In the genomic region with DNA sequence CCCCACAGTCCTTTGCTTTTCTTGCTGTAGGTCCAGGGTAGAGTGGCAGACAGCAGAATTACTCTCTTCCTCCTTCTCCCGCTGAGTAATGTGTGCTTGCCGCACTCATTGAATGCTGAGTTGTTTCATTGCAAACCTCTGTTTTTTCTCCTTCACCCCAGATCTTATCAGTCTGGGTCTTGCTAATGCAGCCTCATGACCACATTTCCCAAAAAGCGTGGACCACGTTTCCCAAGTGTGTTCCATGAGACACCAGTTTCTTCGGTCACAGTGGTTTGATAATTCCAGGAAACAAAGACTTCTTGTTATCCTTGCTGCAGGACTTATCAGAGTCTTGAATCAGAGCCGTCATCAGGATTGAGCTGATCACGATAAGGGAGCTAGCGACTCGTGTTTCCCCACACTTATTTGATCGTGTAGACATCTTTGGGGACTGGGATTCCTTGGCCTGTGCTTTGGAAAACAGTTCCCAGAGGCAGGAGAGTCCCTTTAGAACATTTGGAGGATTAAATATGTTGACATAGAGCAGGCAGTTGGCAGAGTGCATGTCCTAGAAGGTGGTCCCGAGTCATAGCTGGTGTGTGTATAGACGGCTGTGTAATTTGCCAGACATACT, we compare ENCODE assay signal across 9 cellular contexts. TPM values are rescaled to one million over a fixed set of nuclear protein-coding genes. Genes with fewer than 3 reads are reported as not detected.
DNase-seq lines count a peak whose midpoint lies in the region; ATAC-seq, FAIRE-seq and TF ChIP-seq lines count a peak whose summit lies in the region.
"Had no signal": no experiment of that assay in that cellular context is flagged by ENCODE, and none has a peak within 500 bp of the region (broad histone marks: within the 10 kb centered on the region; RNA-seq: fewer than 3 reads in every experiment).

No MANE protein-coding gene starts in this region.

- no peaks in the 10 kb centered on the region for H3K9me3 ChIP-seq in astrocyte (ENCODE audit: insufficient read depth, low read depth, low read length)
- H3K9me3 ChIP-seq: Peyer's patch had no signal

- no peak for TF ChIP-seq CTCF in astrocyte (IDR thresholded peaks at IDR 0.05; ENCODE audit: insufficient read depth, low read depth, low read length)
- TF ChIP-seq CTCF in nephron progenitor cell (IDR thresholded peaks at IDR 0.05) = no peak

- H3K4me1 Mint-ChIP-seq in astrocyte (ENCODE audit: low read depth, unreplicated experiment) (peaks cover 25% of the 10 kb centered on the region), nephron progenitor cell (peaks cover 51% of the 10 kb centered on the region)

- peak; percentile 55 for DNase-seq in KBM-7
- peak; percentile 92 for DNase-seq in astrocyte (ENCODE audit: low read depth)
- DNase-seq in nephron progenitor cell = no peak
- no peak for DNase-seq in stimulated activated CD4-positive, alpha-beta T cell treated with anti-CD3 and anti-CD28 coated beads, Interleukin-2, amount 100 ng/mL, for 48 hours
- DNase-seq in NCI-H2107 treated with DMSO at 0.1 percent for 48 hours (lab: John Stamatoyannopoulos, UW; ENCODE audit: unreplicated experiment) = no peak
- DNase-seq: activated T-cell treated with anti-CD3 and anti-CD28 coated beads for 4 hours, NCI-H1417, Peyer's patch had no signal

- peaks cover 79% of the 10 kb centered on the region for H4K20me1 ChIP-seq in astrocyte (ENCODE audit: insufficient read depth, low read length)

- in situ Hi-C loops in KBM-7 (cut with MboI; ENCODE audit: low pct_unique_long_range_greater_than_20kb, low sequenced_read_pairs) = no loop called here

- H3K27ac ChIP-seq in astrocyte (ENCODE audit: low read depth, low read length) = no peak overlapping the region

- peaks cover 86% of the 10 kb centered on the region for H3K79me2 ChIP-seq in astrocyte (ENCODE audit: insufficient read depth, low read length)

- ATAC-seq in HG03439 (IDR thresholded peaks at IDR 0.05; ENCODE audit: unreplicated experiment) = no peak

- peaks cover 13% of the 10 kb centered on the region for H3K36me3 ChIP-seq in astrocyte (ENCODE audit: insufficient read depth, low read length)

- H3K27me3 Mint-ChIP-seq in astrocyte (ENCODE audit: low read depth, unreplicated experiment) = no peaks in the 10 kb centered on the region
- H3K27me3 Mint-ChIP-seq in nephron progenitor cell (ENCODE audit: low read depth, poor library complexity) = peaks cover 4% of the 10 kb centered on the region

- H3K9me3 Mint-ChIP-seq in astrocyte (ENCODE audit: unreplicated experiment) = no peaks in the 10 kb centered on the region
- no peaks in the 10 kb centered on the region for H3K9me3 Mint-ChIP-seq in nephron progenitor cell

- no peak overlapping the region for H2AFZ ChIP-seq in astrocyte (ENCODE audit: low read depth, low read length)

- H3K4me2 ChIP-seq in astrocyte (ENCODE audit: low read length) = peak overlapping the region; percentile 35

- H3K4me3 ChIP-seq in astrocyte (ENCODE audit: insufficient read depth, low read depth, low read length) = no peak overlapping the region
- H3K4me3 ChIP-seq: Peyer's patch had no signal

- H3K4me3 Mint-ChIP-seq in astrocyte (ENCODE audit: unreplicated experiment) (no peak overlapping the region), nephron progenitor cell (no peak overlapping the region)

- H3K9ac ChIP-seq in astrocyte (ENCODE audit: low read length) = no peak overlapping the region

- no peak overlapping the region for H3K27ac Mint-ChIP-seq in astrocyte (ENCODE audit: unreplicated experiment)
- H3K27ac Mint-ChIP-seq in nephron progenitor cell = peak overlapping the region; percentile 87

- H3K4me1 ChIP-seq in astrocyte (ENCODE audit: insufficient read depth, low read length) = peaks cover 49% of the 10 kb centered on the region

- H3K36me3 Mint-ChIP-seq in astrocyte (ENCODE audit: low read depth, unreplicated experiment) = peaks cover 17% of the 10 kb centered on the region
- H3K36me3 Mint-ChIP-seq in nephron progenitor cell (ENCODE audit: low read depth) = peaks cover 36% of the 10 kb centered on the region

- no peak for FAIRE-seq in astrocyte (lab: Jason Lieb, UNC)

- H3K27me3 ChIP-seq in astrocyte (ENCODE audit: insufficient read depth, low read length) = no peaks in the 10 kb centered on the region
- H3K27me3 ChIP-seq: Peyer's patch had no signal

RNA-seq across cellular contexts. Expression of a gene that starts 4.4 kb away (rescaled TPM):
- total RNA-seq in astrocyte = 103 and 104 TPM in 2 replicates

RNA-seq across cellular contexts. Expression of a gene that starts 4.6 kb away (rescaled TPM):
- 9.3 and 10.1 TPM in 2 replicates for total RNA-seq in astrocyte

RNA-seq across cellular contexts. Expression of a gene that starts 34.5 kb away (rescaled TPM):
- 4.6 and 6.1 TPM in 2 replicates for total RNA-seq in astrocyte

RNA-seq across cellular contexts. Expression of a gene that starts 56.7 kb away (rescaled TPM):
- 19.5 and 24.6 TPM in 2 replicates for total RNA-seq in astrocyte

Comparison
In these comparisons a context has a peak if more than half of its experiments do, and no peak if none do; other contexts are left out.
1. DNase-seq: peak in KBM-7 (single experiment) and astrocyte (single experiment); none in nephron progenitor cell (single experiment), stimulated activated CD4-positive, alpha-beta T cell treated with anti-CD3 and anti-CD28 coated beads, Interleukin-2, amount 100 ng/mL, for 48 hours (0 of 2) and NCI-H2107 treated with DMSO at 0.1 percent for 48 hours (single experiment).